9 cellular contexts compared by ENCODE assay signal in genomic region chr10:115092555-115093285, GRCh38. TPM values are rescaled to one million over a fixed set of nuclear protein-coding genes. Genes with fewer than 3 reads are reported as not detected.
DNase-seq lines count a peak whose midpoint lies in the region; ATAC-seq, FAIRE-seq and TF ChIP-seq lines count a peak whose summit lies in the region.
"Had no signal": no experiment of that assay in that cellular context is flagged by ENCODE, and none has a peak within 500 bp of the region (broad histone marks: within the 10 kb centered on the region; RNA-seq: fewer than 3 reads in every experiment).

No MANE protein-coding gene starts in this region.

- no peak for TF ChIP-seq EP300 in Ishikawa (IDR thresholded peaks at IDR 0.05; ENCODE audit: borderline replicate concordance)

- FAIRE-seq in GM12892 (lab: Jason Lieb, UNC) (peak; percentile 85), H54 (lab: Jason Lieb, UNC) (no peak)

- H3K27ac ChIP-seq in muscle layer of colon (ENCODE audit: low read depth, low read length): peak overlapping the region; percentile 91
- H3K27ac ChIP-seq: epithelial cell of prostate had no signal

- no peaks in the 10 kb centered on the region for H3K36me3 ChIP-seq in muscle layer of colon (ENCODE audit: insufficient read depth, low read length)

- peak overlapping the region; percentile 79 to 83 for H3K4me3 ChIP-seq in muscle layer of colon (ENCODE audit: low read depth in 1 of 2, low read length in 2 of 2)

- peak; percentile 80 for ATAC-seq in GM21737 (IDR thresholded peaks at IDR 0.05; ENCODE audit: unreplicated experiment)

- H3K9me3 ChIP-seq in muscle layer of colon (ENCODE audit: low read length): no peaks in the 10 kb centered on the region

- no peak for TF ChIP-seq POLR2A in GM12892 (IDR thresholded peaks at IDR 0.05; ENCODE audit: low read depth, low read length)
- no peak for TF ChIP-seq POLR2A in erythroblast (IDR thresholded peaks at IDR 0.05; ENCODE audit: low read length)
- no peak for TF ChIP-seq POLR2A in H54 (IDR thresholded peaks at IDR 0.05; ENCODE audit: low read depth, low read length)

- no peak for TF ChIP-seq RAD21 in Ishikawa (IDR thresholded peaks at IDR 0.05; ENCODE audit: low read depth)

- DNase-seq in GM12892 (ENCODE audit: insufficient read length): peak; percentile 51
- DNase-seq in activated CD4-positive, alpha-beta T cell treated with anti-CD3 and anti-CD28 coated beads, Interleukin-2, amount 50 U/mL, for 48 hours: peak; percentile 6 to 18
- DNase-seq in erythroblast (lab: John Stamatoyannopoulos, UW): peak; percentile 30 to 31
- peak; percentile 47 for DNase-seq in ureter (ENCODE audit: low spot score)
- DNase-seq in H54 (ENCODE audit: insufficient read length, low spot score): no peak

- peaks cover 14% of the 10 kb centered on the region for H3K4me1 ChIP-seq in muscle layer of colon (ENCODE audit: insufficient read depth, low read length)

- peaks cover 0 to 5% of the 10 kb centered on the region in 2 donors for H3K27me3 ChIP-seq in muscle layer of colon (ENCODE audit: control insufficient read depth in 1 of 2, insufficient read depth in 2 of 2, low read length in 2 of 2)

- no peak overlapping the region for H3K9ac ChIP-seq in muscle layer of colon (ENCODE audit: low read length)

TF ChIP-seq in Ishikawa, 13 proteins besides CTCF, POLR2A, EP300 and RAD21:
- 0 out of 2 replicates have a peak, but pooled peaks have one; percentile 9 for TF ChIP-seq ZBTB7A (IDR thresholded peaks at IDR 0.05; ENCODE audit: low read depth)
- no peak for TF ChIP-seq CEBPB (IDR thresholded peaks at IDR 0.05)
- TF ChIP-seq MAX (IDR thresholded peaks at IDR 0.05): peak; percentile 64

RNA-seq across cellular contexts. Expression of gene ATRNL1, which starts 0.4 kb away (rescaled TPM):
- polyA plus RNA-seq in GM12892 (2012; ENCODE audit: missing spikeins): 7.2 TPM
- total RNA-seq in ureter: 18.4 TPM
